11 cellular contexts compared by ENCODE assay signal in genomic region chr2:64338910-64339500, GRCh38.
DNase-seq lines count a peak whose midpoint lies in the region; ATAC-seq and TF ChIP-seq lines count a peak whose summit lies in the region.
"Had no signal": no experiment of that assay in that cellular context is flagged by ENCODE, and none has a peak within 500 bp of the region (broad histone marks: within the 10 kb centered on the region; RNA-seq: fewer than 3 reads in every experiment).

No MANE protein-coding gene starts in this region.

- ATAC-seq in stimulated activated naive CD8-positive, alpha-beta T cell treated with anti-CD3 and anti-CD28 coated beads, Interleukin-15, Interleukin-2, amounts not matched to agents 100 U/mL and 50 U/mL, for 24 hours: peak; percentile 93
- ATAC-seq in HG03108 (IDR thresholded peaks at IDR 0.05; ENCODE audit: unreplicated experiment) (no peak), GM19035 (IDR thresholded peaks at IDR 0.05; ENCODE audit: unreplicated experiment) (no peak)

- DNase-seq in activated naive CD4-positive, alpha-beta T cell treated with anti-CD3 and anti-CD28 coated beads, Interleukin-2, amount 50 U/mL, for 16 hours: peak; percentile 23
- no peak for DNase-seq in activated naive CD4-positive, alpha-beta T cell treated with Interleukin-2 at 50 U/mL for 16 hours
- peak; percentile 78 for DNase-seq in SW480 (ENCODE audit: low spot score)
- peak; percentile 29 to 40 for DNase-seq in cardiac fibroblast (ENCODE audit: low read depth in 2 of 2)
- peak; percentile 53 for DNase-seq in stimulated activated naive CD8-positive, alpha-beta T cell treated with anti-CD3 and anti-CD28 coated beads, Interleukin-15, Interleukin-2, amounts not matched to agents 100 U/mL and 50 U/mL, for 24 hours
- no peak for DNase-seq in AG08395 (ENCODE audit: low spot score)
- DNase-seq: NCI-H1105, tibial artery had no signal

- no peak for TF ChIP-seq CTCF in cardiac fibroblast (IDR thresholded peaks at IDR 0.05; ENCODE audit: low read depth, low read length)

- no peak overlapping the region for H3K4me3 ChIP-seq in cardiac fibroblast (replicated peaks in 1 of 2; ENCODE audit: low read depth in 2 of 2, low read length in 2 of 2)
- H3K4me3 ChIP-seq: BLaER1, tibial artery had no signal

Comparison
In these comparisons a context has a peak if more than half of its experiments do, and no peak if none do; other contexts are left out.
1. DNase-seq: peak in activated naive CD4-positive, alpha-beta T cell treated with anti-CD3 and anti-CD28 coated beads, Interleukin-2, amount 50 U/mL, for 16 hours (single experiment), SW480 (single experiment), cardiac fibroblast (2 of 2) and stimulated activated naive CD8-positive, alpha-beta T cell treated with anti-CD3 and anti-CD28 coated beads, Interleukin-15, Interleukin-2, amounts not matched to agents 100 U/mL and 50 U/mL, for 24 hours (single experiment); none in activated naive CD4-positive, alpha-beta T cell treated with Interleukin-2 at 50 U/mL for 16 hours (single experiment) and AG08395 (single experiment).